Comparison of ENCODE assay signal across 1 cellular context in the genomic region with DNA sequence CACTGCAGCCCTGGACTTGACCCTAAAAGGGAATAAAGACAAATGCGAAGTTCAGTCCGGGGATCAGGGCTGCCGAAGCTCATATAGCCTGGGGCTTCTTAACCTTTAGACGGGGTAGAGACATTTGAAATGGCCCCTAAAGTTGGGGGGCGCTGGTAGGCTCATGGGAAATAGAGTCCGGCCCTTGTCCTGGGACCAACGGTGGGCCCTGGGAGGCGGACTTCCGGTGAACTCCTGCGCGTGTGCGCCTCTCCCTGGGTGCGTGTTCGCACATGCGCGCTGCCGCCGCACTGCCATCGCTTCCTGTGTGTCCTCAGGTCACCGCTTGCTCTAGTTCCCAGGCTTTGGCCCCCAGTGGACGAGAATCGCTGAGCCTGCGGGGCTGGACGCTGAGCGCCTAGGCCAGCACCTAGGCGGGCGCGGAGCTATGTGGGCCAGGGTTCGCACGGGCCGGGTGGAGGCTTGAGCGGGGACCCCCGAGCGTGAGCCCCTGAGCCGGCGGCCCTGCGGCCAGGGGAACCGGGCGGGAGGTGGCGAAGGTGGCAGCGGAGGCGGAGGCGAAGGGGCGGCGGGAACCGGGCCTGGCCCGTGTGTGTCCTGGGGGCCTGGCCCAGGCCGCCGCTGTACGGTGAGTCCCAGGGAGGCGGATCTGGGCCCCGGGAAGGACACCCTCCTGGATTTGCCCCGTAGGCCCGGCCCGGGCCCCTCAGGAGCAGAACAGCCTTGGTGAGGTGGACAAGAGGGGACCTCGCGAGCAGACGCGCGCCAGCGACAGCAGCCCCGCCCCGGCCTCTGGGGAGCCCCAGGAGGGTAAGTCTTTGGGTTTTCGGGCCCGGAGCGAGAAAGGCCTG.
TF ChIP-seq lines count a peak whose summit lies in the region.

No MANE protein-coding gene starts in this region.

TF ChIP-seq in HepG2, 621 proteins besides CTCF, POLR2A, EP300 and RAD21 (continued from another document and continues in another):
- TF ChIP-seq, protein P1, sequence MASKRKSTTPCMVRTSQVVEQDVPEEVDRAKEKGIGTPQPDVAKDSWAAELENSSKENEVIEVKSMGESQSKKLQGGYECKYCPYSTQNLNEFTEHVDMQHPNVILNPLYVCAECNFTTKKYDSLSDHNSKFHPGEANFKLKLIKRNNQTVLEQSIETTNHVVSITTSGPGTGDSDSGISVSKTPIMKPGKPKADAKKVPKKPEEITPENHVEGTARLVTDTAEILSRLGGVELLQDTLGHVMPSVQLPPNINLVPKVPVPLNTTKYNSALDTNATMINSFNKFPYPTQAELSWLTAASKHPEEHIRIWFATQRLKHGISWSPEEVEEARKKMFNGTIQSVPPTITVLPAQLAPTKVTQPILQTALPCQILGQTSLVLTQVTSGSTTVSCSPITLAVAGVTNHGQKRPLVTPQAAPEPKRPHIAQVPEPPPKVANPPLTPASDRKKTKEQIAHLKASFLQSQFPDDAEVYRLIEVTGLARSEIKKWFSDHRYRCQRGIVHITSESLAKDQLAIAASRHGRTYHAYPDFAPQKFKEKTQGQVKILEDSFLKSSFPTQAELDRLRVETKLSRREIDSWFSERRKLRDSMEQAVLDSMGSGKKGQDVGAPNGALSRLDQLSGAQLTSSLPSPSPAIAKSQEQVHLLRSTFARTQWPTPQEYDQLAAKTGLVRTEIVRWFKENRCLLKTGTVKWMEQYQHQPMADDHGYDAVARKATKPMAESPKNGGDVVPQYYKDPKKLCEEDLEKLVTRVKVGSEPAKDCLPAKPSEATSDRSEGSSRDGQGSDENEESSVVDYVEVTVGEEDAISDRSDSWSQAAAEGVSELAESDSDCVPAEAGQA (IDR thresholded peaks at IDR 0.05; ENCODE audit: low read depth) = no peak
- TF ChIP-seq, protein P1 (CRISPR knock-in tag; IDR thresholded peaks at IDR 0.05; ENCODE audit: borderline replicate concordance) = no peak
- TF ChIP-seq ZNF10 (CRISPR knock-in tag; IDR thresholded peaks at IDR 0.05; ENCODE audit: borderline replicate concordance, low read depth) (no peak), ELF3 (CRISPR knock-in tag; IDR thresholded peaks at IDR 0.05) (peak; percentile 32; the same call in 1 of the 2 replicates), ZNF20 (CRISPR knock-in tag; IDR thresholded peaks at IDR 0.05) (no peak), HIVEP1 (CRISPR knock-in tag; IDR thresholded peaks at IDR 0.05) (no peak), ZNF138 (CRISPR knock-in tag; IDR thresholded peaks at IDR 0.05; ENCODE audit: low read depth) (peak; percentile 84), ZMYM4 (CRISPR knock-in tag; IDR thresholded peaks at IDR 0.05) (peak; percentile 74; the same call in 1 of the 2 replicates), ELF4 (CRISPR knock-in tag; IDR thresholded peaks at IDR 0.05; ENCODE audit: borderline replicate concordance) (no peak), ZSCAN21 (CRISPR knock-in tag; IDR thresholded peaks at IDR 0.05; ENCODE audit: borderline replicate concordance) (peak; percentile 93; the same call in 1 of the 2 replicates), RFX1 (IDR thresholded peaks at IDR 0.05) (no peak), MXD4 (CRISPR knock-in tag; IDR thresholded peaks at IDR 0.05) (peak; percentile 62; the same call in 1 of the 2 replicates), CCAR2 (optimal IDR thresholded peaks at IDR 0.05; ENCODE audit: low read depth, low read length) (no peak), CHD4 (IDR thresholded peaks at IDR 0.05; ENCODE audit: borderline replicate concordance, low read length) (no peak), PTBP1 (IDR thresholded peaks at IDR 0.05; ENCODE audit: low read depth, low read length, poor library complexity, severe bottlenecking) (no peak), ZFP1 (CRISPR knock-in tag; IDR thresholded peaks at IDR 0.05) (no peak), GABPA (IDR thresholded peaks at IDR 0.05; ENCODE audit: low read depth, low read length) (peak; percentile 76), GABPA (CRISPR knock-in tag; IDR thresholded peaks at IDR 0.05; ENCODE audit: low read depth) (peak; percentile 93), ZNF468 (CRISPR knock-in tag; IDR thresholded peaks at IDR 0.05) (no peak), HNRNPUL1 (IDR thresholded peaks at IDR 0.05; ENCODE audit: low read depth, low read length) (no peak), ZMAT3 (CRISPR knock-in tag; conservative IDR thresholded peaks at IDR 0.05) (peak; percentile 81), JUND (CRISPR knock-in tag; IDR thresholded peaks at IDR 0.05) (no peak), CREM (IDR thresholded peaks at IDR 0.05) (peak; percentile 59; the same call in 1 of the 2 replicates), CREM (CRISPR knock-in tag; IDR thresholded peaks at IDR 0.05) (no peak), ETV5 (CRISPR knock-in tag; IDR thresholded peaks at IDR 0.05; ENCODE audit: borderline replicate concordance) (peak; percentile 87), NR1H2 (CRISPR knock-in tag; IDR thresholded peaks at IDR 0.05; ENCODE audit: borderline replicate concordance, low read depth) (no peak), RORA (CRISPR knock-in tag; IDR thresholded peaks at IDR 0.05) (no peak), ZNF547 (CRISPR knock-in tag; IDR thresholded peaks at IDR 0.05) (peak; percentile 63; the same call in 1 of the 2 replicates), MIER3 (CRISPR knock-in tag; IDR thresholded peaks at IDR 0.05; ENCODE audit: borderline replicate concordance) (no peak), HES4 (CRISPR knock-in tag; IDR thresholded peaks at IDR 0.05; ENCODE audit: borderline replicate concordance) (peak; percentile 95; the same call in 1 of the 2 replicates), ZFP37 (CRISPR knock-in tag; IDR thresholded peaks at IDR 0.05; ENCODE audit: borderline replicate concordance) (0 out of 2 replicates have a peak, but pooled peaks have one; percentile 65), SMARCC2 (IDR thresholded peaks at IDR 0.05) (no peak)
- TF ChIP-seq, protein P2, sequence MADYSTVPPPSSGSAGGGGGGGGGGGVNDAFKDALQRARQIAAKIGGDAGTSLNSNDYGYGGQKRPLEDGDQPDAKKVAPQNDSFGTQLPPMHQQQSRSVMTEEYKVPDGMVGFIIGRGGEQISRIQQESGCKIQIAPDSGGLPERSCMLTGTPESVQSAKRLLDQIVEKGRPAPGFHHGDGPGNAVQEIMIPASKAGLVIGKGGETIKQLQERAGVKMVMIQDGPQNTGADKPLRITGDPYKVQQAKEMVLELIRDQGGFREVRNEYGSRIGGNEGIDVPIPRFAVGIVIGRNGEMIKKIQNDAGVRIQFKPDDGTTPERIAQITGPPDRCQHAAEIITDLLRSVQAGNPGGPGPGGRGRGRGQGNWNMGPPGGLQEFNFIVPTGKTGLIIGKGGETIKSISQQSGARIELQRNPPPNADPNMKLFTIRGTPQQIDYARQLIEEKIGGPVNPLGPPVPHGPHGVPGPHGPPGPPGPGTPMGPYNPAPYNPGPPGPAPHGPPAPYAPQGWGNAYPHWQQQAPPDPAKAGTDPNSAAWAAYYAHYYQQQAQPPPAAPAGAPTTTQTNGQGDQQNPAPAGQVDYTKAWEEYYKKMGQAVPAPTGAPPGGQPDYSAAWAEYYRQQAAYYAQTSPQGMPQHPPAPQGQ (CRISPR knock-in tag; IDR thresholded peaks at IDR 0.05; ENCODE audit: borderline replicate concordance) = no peak
- TF ChIP-seq, protein P3, sequence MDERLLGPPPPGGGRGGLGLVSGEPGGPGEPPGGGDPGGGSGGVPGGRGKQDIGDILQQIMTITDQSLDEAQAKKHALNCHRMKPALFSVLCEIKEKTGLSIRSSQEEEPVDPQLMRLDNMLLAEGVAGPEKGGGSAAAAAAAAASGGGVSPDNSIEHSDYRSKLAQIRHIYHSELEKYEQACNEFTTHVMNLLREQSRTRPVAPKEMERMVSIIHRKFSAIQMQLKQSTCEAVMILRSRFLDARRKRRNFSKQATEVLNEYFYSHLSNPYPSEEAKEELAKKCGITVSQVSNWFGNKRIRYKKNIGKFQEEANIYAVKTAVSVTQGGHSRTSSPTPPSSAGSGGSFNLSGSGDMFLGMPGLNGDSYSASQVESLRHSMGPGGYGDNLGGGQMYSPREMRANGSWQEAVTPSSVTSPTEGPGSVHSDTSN (CRISPR knock-in tag; IDR thresholded peaks at IDR 0.05) = no peak
- TF ChIP-seq, protein P4, sequence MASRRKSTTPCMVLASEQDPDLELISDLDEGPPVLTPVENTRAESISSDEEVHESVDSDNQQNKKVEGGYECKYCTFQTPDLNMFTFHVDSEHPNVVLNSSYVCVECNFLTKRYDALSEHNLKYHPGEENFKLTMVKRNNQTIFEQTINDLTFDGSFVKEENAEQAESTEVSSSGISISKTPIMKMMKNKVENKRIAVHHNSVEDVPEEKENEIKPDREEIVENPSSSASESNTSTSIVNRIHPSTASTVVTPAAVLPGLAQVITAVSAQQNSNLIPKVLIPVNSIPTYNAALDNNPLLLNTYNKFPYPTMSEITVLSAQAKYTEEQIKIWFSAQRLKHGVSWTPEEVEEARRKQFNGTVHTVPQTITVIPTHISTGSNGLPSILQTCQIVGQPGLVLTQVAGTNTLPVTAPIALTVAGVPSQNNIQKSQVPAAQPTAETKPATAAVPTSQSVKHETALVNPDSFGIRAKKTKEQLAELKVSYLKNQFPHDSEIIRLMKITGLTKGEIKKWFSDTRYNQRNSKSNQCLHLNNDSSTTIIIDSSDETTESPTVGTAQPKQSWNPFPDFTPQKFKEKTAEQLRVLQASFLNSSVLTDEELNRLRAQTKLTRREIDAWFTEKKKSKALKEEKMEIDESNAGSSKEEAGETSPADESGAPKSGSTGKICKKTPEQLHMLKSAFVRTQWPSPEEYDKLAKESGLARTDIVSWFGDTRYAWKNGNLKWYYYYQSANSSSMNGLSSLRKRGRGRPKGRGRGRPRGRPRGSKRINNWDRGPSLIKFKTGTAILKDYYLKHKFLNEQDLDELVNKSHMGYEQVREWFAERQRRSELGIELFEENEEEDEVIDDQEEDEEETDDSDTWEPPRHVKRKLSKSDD (CRISPR knock-in tag; IDR thresholded peaks at IDR 0.05; ENCODE audit: low read depth) = no peak; the same call in 1 of the 2 replicates
- TF ChIP-seq, protein P5, sequence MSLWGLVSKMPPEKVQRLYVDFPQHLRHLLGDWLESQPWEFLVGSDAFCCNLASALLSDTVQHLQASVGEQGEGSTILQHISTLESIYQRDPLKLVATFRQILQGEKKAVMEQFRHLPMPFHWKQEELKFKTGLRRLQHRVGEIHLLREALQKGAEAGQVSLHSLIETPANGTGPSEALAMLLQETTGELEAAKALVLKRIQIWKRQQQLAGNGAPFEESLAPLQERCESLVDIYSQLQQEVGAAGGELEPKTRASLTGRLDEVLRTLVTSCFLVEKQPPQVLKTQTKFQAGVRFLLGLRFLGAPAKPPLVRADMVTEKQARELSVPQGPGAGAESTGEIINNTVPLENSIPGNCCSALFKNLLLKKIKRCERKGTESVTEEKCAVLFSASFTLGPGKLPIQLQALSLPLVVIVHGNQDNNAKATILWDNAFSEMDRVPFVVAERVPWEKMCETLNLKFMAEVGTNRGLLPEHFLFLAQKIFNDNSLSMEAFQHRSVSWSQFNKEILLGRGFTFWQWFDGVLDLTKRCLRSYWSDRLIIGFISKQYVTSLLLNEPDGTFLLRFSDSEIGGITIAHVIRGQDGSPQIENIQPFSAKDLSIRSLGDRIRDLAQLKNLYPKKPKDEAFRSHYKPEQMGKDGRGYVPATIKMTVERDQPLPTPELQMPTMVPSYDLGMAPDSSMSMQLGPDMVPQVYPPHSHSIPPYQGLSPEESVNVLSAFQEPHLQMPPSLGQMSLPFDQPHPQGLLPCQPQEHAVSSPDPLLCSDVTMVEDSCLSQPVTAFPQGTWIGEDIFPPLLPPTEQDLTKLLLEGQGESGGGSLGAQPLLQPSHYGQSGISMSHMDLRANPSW (CRISPR knock-in tag; IDR thresholded peaks at IDR 0.05; ENCODE audit: borderline replicate concordance) = peak; percentile 45; the same call in 1 of the 2 replicates
- TF ChIP-seq, protein P6, sequence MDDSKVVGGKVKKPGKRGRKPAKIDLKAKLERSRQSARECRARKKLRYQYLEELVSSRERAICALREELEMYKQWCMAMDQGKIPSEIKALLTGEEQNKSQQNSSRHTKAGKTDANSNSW (CRISPR knock-in tag; IDR thresholded peaks at IDR 0.05; ENCODE audit: borderline replicate concordance) = no peak
- TF ChIP-seq, protein P7, sequence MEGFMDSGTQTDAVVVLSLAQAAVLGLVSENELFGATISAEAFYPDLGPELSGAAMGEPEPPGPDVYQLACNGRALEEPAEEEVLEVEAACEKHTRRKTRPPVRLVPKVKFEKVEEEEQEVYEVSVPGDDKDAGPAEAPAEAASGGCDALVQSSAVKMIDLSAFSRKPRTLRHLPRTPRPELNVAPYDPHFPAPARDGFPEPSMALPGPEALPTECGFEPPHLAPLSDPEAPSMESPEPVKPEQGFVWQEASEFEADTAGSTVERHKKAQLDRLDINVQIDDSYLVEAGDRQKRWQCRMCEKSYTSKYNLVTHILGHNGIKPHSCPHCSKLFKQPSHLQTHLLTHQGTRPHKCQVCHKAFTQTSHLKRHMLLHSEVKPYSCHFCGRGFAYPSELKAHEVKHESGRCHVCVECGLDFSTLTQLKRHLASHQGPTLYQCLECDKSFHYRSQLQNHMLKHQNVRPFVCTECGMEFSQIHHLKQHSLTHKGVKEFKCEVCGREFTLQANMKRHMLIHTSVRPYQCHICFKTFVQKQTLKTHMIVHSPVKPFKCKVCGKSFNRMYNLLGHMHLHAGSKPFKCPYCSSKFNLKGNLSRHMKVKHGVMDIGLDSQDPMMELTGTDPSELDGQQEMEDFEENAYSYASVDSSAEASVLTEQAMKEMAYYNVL (CRISPR knock-in tag; IDR thresholded peaks at IDR 0.05; ENCODE audit: borderline replicate concordance) = peak; percentile 88
- TF ChIP-seq, protein P8, sequence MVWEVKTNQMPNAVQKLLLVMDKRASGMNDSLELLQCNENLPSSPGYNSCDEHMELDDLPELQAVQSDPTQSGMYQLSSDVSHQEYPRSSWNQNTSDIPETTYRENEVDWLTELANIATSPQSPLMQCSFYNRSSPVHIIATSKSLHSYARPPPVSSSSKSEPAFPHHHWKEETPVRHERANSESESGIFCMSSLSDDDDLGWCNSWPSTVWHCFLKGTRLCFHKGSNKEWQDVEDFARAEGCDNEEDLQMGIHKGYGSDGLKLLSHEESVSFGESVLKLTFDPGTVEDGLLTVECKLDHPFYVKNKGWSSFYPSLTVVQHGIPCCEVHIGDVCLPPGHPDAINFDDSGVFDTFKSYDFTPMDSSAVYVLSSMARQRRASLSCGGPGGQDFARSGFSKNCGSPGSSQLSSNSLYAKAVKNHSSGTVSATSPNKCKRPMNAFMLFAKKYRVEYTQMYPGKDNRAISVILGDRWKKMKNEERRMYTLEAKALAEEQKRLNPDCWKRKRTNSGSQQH (CRISPR knock-in tag; IDR thresholded peaks at IDR 0.05; ENCODE audit: low read depth) = peak; percentile 69; the same call in 1 of the 2 replicates
- TF ChIP-seq, protein P9, sequence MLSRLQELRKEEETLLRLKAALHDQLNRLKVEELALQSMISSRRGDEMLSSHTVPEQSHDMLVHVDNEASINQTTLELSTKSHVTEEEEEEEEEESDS (CRISPR knock-in tag; IDR thresholded peaks at IDR 0.05; ENCODE audit: borderline replicate concordance) = no peak
